Comparison of ENCODE assay signal across 11 cellular contexts in the genomic region with DNA sequence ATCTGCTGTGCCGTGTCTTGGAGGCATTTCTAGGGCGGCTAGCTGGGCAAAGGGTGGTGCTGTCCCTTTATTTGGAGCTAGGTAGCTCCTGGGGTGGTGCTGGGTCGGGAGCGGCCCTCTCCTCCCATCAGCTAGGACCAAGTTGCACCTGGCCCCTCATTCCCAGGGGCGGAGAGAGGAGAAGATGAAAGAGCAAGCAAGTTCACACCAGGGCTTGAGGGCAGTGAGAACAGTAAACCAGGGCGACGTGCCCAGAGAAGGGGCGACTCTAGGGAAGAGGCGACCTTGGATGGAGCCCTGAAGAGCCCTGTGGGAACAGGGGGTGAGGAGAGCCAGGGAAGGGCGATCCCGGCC. TPM values are rescaled to one million over a fixed set of nuclear protein-coding genes. Genes with fewer than 3 reads are reported as not detected.
A peak's percentile ranks its signal among the peaks of the same experiment; 100 is the strongest.
DNase-seq lines count a peak whose midpoint lies in the region; ATAC-seq and TF ChIP-seq lines count a peak whose summit lies in the region.
"Had no signal": no experiment of that assay in that cellular context is flagged by ENCODE, and none has a peak within 500 bp of the region (broad histone marks: within the 10 kb centered on the region; RNA-seq: fewer than 3 reads in every experiment).

No MANE protein-coding gene starts in this region.

- POLR2A ChIA-PET in T-cell (lab: Charles Lee) (no interaction called here), HEK293T (lab: Yijun Ruan, JAX) (interaction anchor here (1.0 to 1.6 kb wide), 2 partner anchors 17 to 19 kb away, joined by 3 to 5 read pairs; partner anchors contain the start of gene CCDC124)

- no peaks in the 10 kb centered on the region for H3K79me2 ChIP-seq in GM23338 (replicated peaks; ENCODE audit: insufficient read depth)

- peak overlapping the region in 8 of 11 experiments; percentile 26 to 59 (median 44); a peak in 8 of 22 replicates for H3K9ac ChIP-seq in BLaER1 treated with 17β-estradiol and CSF1 and Interleukin-3, amounts not matched to agents 10 nM and 100 nM
- peak overlapping the region; percentile 64; the same call in 1 of the 2 replicates for H3K9ac ChIP-seq in iPS-20b (ENCODE audit: low read depth, low read length)

- H3K4me3 ChIP-seq in BLaER1 treated with 17β-estradiol and CSF1 and Interleukin-3, amounts not matched to agents 10 nM and 100 nM = peak overlapping the region; percentile 41 to 68 (median 55); a peak in 19 of 20 replicates
- H3K4me3 ChIP-seq in GM23338 (peak overlapping the region; percentile 72), iPS-20b (ENCODE audit: low read length) (peak overlapping the region; percentile 70; the same call in 1 of the 2 replicates), ascending aorta (peak overlapping the region in 1 of 2 donors; percentile 20)

- intact Hi-C loops in ascending aorta (cut with DNase I) = no loop called here

- H3F3A ChIP-seq in GM23338 (replicated peaks; ENCODE audit: low read depth) = peaks cover 22% of the 10 kb centered on the region

- no peak overlapping the region for H3K27ac Mint-ChIP-seq in GM23338
- peak overlapping the region in 1 of 2 donors; percentile 78 for H3K27ac Mint-ChIP-seq in T-cell

- peaks cover 0 to 62% (median 34%) of the 10 kb centered on the region in 11 experiments; a peak in 17 of 22 replicates for H4K20me1 ChIP-seq in BLaER1 treated with 17β-estradiol and CSF1 and Interleukin-3, amounts not matched to agents 10 nM and 100 nM
- H4K20me1 ChIP-seq in GM23338 (replicated peaks; ENCODE audit: insufficient read depth) = no peaks in the 10 kb centered on the region

- peaks cover 0 to 7% (median 3%) of the 10 kb centered on the region in 11 experiments; a peak in 5 of 22 replicates for H3K36me3 ChIP-seq in BLaER1 treated with 17β-estradiol and CSF1 and Interleukin-3, amounts not matched to agents 10 nM and 100 nM
- H3K36me3 ChIP-seq in GM23338 (ENCODE audit: insufficient read depth) = no peaks in the 10 kb centered on the region
- H3K36me3 ChIP-seq in iPS-20b (ENCODE audit: insufficient read depth, low read depth, low read length) = no peaks in the 10 kb centered on the region
- no peaks in the 10 kb centered on the region for H3K36me3 ChIP-seq in ascending aorta
- H3K36me3 ChIP-seq: upper lobe of left lung had no signal

- no peaks in the 10 kb centered on the region for H3K9me2 ChIP-seq in GM23338 (ENCODE audit: insufficient read depth)

- peak; percentile 77 for DNase-seq in GM23338 (ENCODE audit: low spot score)
- DNase-seq in T-cell = no peak
- no peak for DNase-seq in NAMALWA (ENCODE audit: low spot score)
- DNase-seq in LoVo (ENCODE audit: low spot score) = no peak
- no peak for DNase-seq in ascending aorta (ENCODE audit: low spot score in 2 of 2)
- no peak for DNase-seq in HEK293T (ENCODE audit: extremely low spot score)
- DNase-seq: upper lobe of left lung had no signal

- H3K9me3 Mint-ChIP-seq in GM23338 (no peaks in the 10 kb centered on the region), T-cell (no peaks in the 10 kb centered on the region)

- no peak overlapping the region for H3K27ac ChIP-seq in BLaER1 treated with 17β-estradiol and CSF1 and Interleukin-3, amounts not matched to agents 10 nM and 100 nM
- H3K27ac ChIP-seq in GM23338 (ENCODE audit: low read depth) = no peak overlapping the region
- no peak overlapping the region for H3K27ac ChIP-seq in iPS-20b (ENCODE audit: low read length)
- no peak overlapping the region for H3K27ac ChIP-seq in ascending aorta
- H3K27ac ChIP-seq: upper lobe of left lung had no signal

- ATAC-seq in GM23338 (peak; percentile 2), T-cell (replicated peaks in 1 of 4) (no peak)

- H3K36me3 Mint-ChIP-seq in GM23338 (ENCODE audit: low read depth) = no peaks in the 10 kb centered on the region; the same call in 2 of the 3 replicates
- no peaks in the 10 kb centered on the region for H3K36me3 Mint-ChIP-seq in T-cell

- H3K4me1 Mint-ChIP-seq in GM23338 (peaks cover 37% of the 10 kb centered on the region), T-cell (peaks cover 46 to 60% (median 46%) of the 10 kb centered on the region in 3 donors)

- TF ChIP-seq CTCF in GM23338 (conservative IDR thresholded peaks at IDR 0.05; ENCODE audit: low read depth in 2 of 2) = no peak
- no peak for TF ChIP-seq CTCF in ascending aorta (IDR thresholded peaks at IDR 0.05)

- no peaks in the 10 kb centered on the region for H3K9me3 ChIP-seq in BLaER1 treated with 17β-estradiol and CSF1 and Interleukin-3, amounts not matched to agents 10 nM and 100 nM (replicated peaks in 1 of 11)
- H3K9me3 ChIP-seq in iPS-20b (ENCODE audit: insufficient read depth, low read depth, low read length) (no peaks in the 10 kb centered on the region), ascending aorta (no peaks in the 10 kb centered on the region)
- H3K9me3 ChIP-seq: upper lobe of left lung had no signal

- H3K4me2 ChIP-seq in BLaER1 treated with 17β-estradiol and CSF1 and Interleukin-3, amounts not matched to agents 10 nM and 100 nM = peak overlapping the region; percentile 83 to 98 (median 94)
- H3K4me2 ChIP-seq in GM23338 = peak overlapping the region; percentile 94

- H3K27me3 Mint-ChIP-seq in GM23338 (ENCODE audit: insufficient read depth, low read depth, poor library complexity) (peaks cover 77% of the 10 kb centered on the region), T-cell (peaks cover 32 to 54% of the 10 kb centered on the region in 2 donors)

- H3K4me3 Mint-ChIP-seq in GM23338 (peak overlapping the region; percentile 76), T-cell (peak overlapping the region; percentile 52 to 80 (median 65))

- CTCF ChIA-PET in T-cell (lab: Charles Lee) (interaction anchor here in 1 of 2 donors (0.6 kb wide), 1 partner anchor 45 kb away, joined by 6 read pairs; no protein-coding TSS in a partner anchor), HEK293T (lab: Yijun Ruan, JAX) (no interaction called here)

- peak overlapping the region; percentile 87 for H2AFZ ChIP-seq in GM23338

- H3K4me1 ChIP-seq in BLaER1 treated with 17β-estradiol and CSF1 and Interleukin-3, amounts not matched to agents 10 nM and 100 nM = peaks cover 60 to 77% (median 71%) of the 10 kb centered on the region in 10 experiments
- H3K4me1 ChIP-seq in GM23338 (ENCODE audit: insufficient read depth) = peaks cover 35% of the 10 kb centered on the region; the same call in 1 of the 2 replicates
- H3K4me1 ChIP-seq in iPS-20b (ENCODE audit: insufficient read depth, low read length) = peaks cover 19% of the 10 kb centered on the region; the same call in 1 of the 2 replicates
- H3K4me1 ChIP-seq in ascending aorta = peaks cover 10 to 32% of the 10 kb centered on the region in 2 donors

- H3K27me3 ChIP-seq in BLaER1 treated with 17β-estradiol and CSF1 and Interleukin-3, amounts not matched to agents 10 nM and 100 nM = peaks cover 64 to 67% (median 65%) of the 10 kb centered on the region in 11 experiments
- H3K27me3 ChIP-seq in GM23338 (ENCODE audit: insufficient read depth) (peaks cover 60% of the 10 kb centered on the region), iPS-20b (ENCODE audit: insufficient read depth, low read length) (peaks cover 61% of the 10 kb centered on the region), ascending aorta (peaks cover 23% of the 10 kb centered on the region)

TF ChIP-seq in GM23338, 12 proteins besides CTCF, POLR2A, EP300 and RAD21:
- TF ChIP-seq POLR2AphosphoS5 (IDR thresholded peaks at IDR 0.05; ENCODE audit: low read depth) = no peak

TF ChIP-seq in HEK293T, 16 proteins besides CTCF, POLR2A, EP300 and RAD21:
- TF ChIP-seq FOXA1 (IDR thresholded peaks at IDR 0.05) = no peak
- no peak for TF ChIP-seq SUZ12 (IDR thresholded peaks at IDR 0.05)
- no peak for TF ChIP-seq L3MBTL2 (conservative IDR thresholded peaks at IDR 0.05)
- no peak for TF ChIP-seq ARNT (IDR thresholded peaks at IDR 0.05)
- no peak for TF ChIP-seq LEF1 (IDR thresholded peaks at IDR 0.05; ENCODE audit: borderline replicate concordance)
- TF ChIP-seq, protein P1, sequence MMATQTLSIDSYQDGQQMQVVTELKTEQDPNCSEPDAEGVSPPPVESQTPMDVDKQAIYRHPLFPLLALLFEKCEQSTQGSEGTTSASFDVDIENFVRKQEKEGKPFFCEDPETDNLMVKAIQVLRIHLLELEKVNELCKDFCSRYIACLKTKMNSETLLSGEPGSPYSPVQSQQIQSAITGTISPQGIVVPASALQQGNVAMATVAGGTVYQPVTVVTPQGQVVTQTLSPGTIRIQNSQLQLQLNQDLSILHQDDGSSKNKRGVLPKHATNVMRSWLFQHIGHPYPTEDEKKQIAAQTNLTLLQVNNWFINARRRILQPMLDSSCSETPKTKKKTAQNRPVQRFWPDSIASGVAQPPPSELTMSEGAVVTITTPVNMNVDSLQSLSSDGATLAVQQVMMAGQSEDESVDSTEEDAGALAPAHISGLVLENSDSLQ (IDR thresholded peaks at IDR 0.05) = no peak
- TF ChIP-seq CTBP1 (IDR thresholded peaks at IDR 0.05; ENCODE audit: borderline replicate concordance) = no peak
- TF ChIP-seq NFRKB (IDR thresholded peaks at IDR 0.05) = no peak
- TF ChIP-seq ZNF384 (IDR thresholded peaks at IDR 0.05) = no peak
TF ChIP-seq in HEK293T: peak in this region for 0.

RNA-seq across cellular contexts. Expression of gene KCNN1, which starts 17.0 kb away (rescaled TPM):
- total RNA-seq in GM23338 (2014; rRNA removed; shearing (Covaris generic)) = 12.4 and 29.8 TPM in 2 replicates
- polyA plus RNA-seq in GM23338 (2016; fragmentation: Nextera tagmentation; extraction: Ambion mirVana) = 2.2 and 3.3 TPM in 2 replicates
- not detected for total RNA-seq in T-cell
- not detected for total RNA-seq in ascending aorta
- total RNA-seq: epithelial cell of proximal tubule, RPMI7951 had no signal

RNA-seq across cellular contexts. Expression of gene CCDC124, which starts 17.1 kb away (rescaled TPM):
- total RNA-seq in GM23338 (2014; rRNA removed; shearing (Covaris generic)) = 55.0 and 56.0 TPM in 2 replicates
- polyA plus RNA-seq in GM23338 (2016; fragmentation: Nextera tagmentation; extraction: Ambion mirVana) = 182 and 194 TPM in 2 replicates
- total RNA-seq in T-cell (10 to 100 TPM; 24.8 to 51.1 (median 41.5) TPM), ascending aorta (43.3 TPM)

RNA-seq across cellular contexts. Expression of gene ARRDC2, which starts 58.0 kb away (rescaled TPM):
- 7.1 and 18.7 TPM in 2 replicates for total RNA-seq in GM23338 (2014; rRNA removed; shearing (Covaris generic))
- 2.4 and 3.2 TPM in 2 replicates for polyA plus RNA-seq in GM23338 (2016; fragmentation: Nextera tagmentation; extraction: Ambion mirVana)
- total RNA-seq in T-cell (100 to 1,000 TPM; 163 to 195 (median 188) TPM), ascending aorta (443 TPM)

Comparison
In these comparisons a context has a peak if more than half of its experiments do, and no peak if none do; other contexts are left out.
1. RNA of gene KCNN1, which starts 17.0 kb away (total RNA-seq): 12.4 to 29.8 TPM in GM23338; not detected in T-cell and not detected in ascending aorta (single experiment); every median in the first group is over 10 times any median in the second.